ENCODE assay signal across 5 cellular contexts in genomic region chr1:105795741-105796140, GRCh38.
"Had no signal": no experiment of that assay in that cellular context is flagged by ENCODE, and none has a peak within 500 bp of the region (broad histone marks: within the 10 kb centered on the region; RNA-seq: fewer than 3 reads in every experiment).

No MANE protein-coding gene starts in this region.

- H3K4me2 ChIP-seq: GM23338 had no signal

- H3K4me3 ChIP-seq: GM23338 had no signal

- H2AFZ ChIP-seq: GM23338 had no signal

- DNase-seq: H9, HCEC 1CT had no signal

- ATAC-seq: GM23338, HepG2 had no signal

- H3K27ac ChIP-seq: HL-60 had no signal
